8 cellular contexts compared by ENCODE assay signal in genomic region chr18:45645610-45646009, GRCh38. TPM values are rescaled to one million over a fixed set of nuclear protein-coding genes. Genes with fewer than 3 reads are reported as not detected.
"Had no signal": no experiment of that assay in that cellular context is flagged by ENCODE, and none has a peak within 500 bp of the region (broad histone marks: within the 10 kb centered on the region; RNA-seq: fewer than 3 reads in every experiment).

No MANE protein-coding gene starts in this region.

- DNase-seq: GDM1, GF-D8 had no signal

- FAIRE-seq: G401.6, GM12891, GM12892, GM18507, GM19239 had no signal

RNA-seq across cellular contexts. Expression of gene SLC14A2, which starts 30.3 kb away (rescaled TPM):
- total RNA-seq: G401 had no signal
